9 cellular contexts compared by ENCODE assay signal in genomic region chr2:108377815-108378630, GRCh38. TPM values are rescaled to one million over a fixed set of nuclear protein-coding genes. Genes with fewer than 3 reads are reported as not detected.
DNase-seq lines count a peak whose midpoint lies in the region; ATAC-seq and TF ChIP-seq lines count a peak whose summit lies in the region.
"Had no signal": no experiment of that assay in that cellular context is flagged by ENCODE, and none has a peak within 500 bp of the region (broad histone marks: within the 10 kb centered on the region; RNA-seq: fewer than 3 reads in every experiment).

TSS of gene SULT1C4 (plus strand) at chr2:108377954. CDS start at chr2:108378338, 384 bp downstream.

- no peak for DNase-seq in AG04450 (ENCODE audit: low read depth, low spot score)
- DNase-seq in amygdala (lab: John Stamatoyannopoulos, UW): peak in 33 of 56 donors; percentile 1 to 53 (median 21)
- DNase-seq in right atrium auricular region (ENCODE audit: low spot score): peak; percentile 65
- peak in 37 of 56 donors; percentile 2 to 53 (median 19) for DNase-seq in nucleus accumbens (lab: John Stamatoyannopoulos, UW)
- DNase-seq in activated T-cell treated with anti-CD3 and anti-CD28 coated beads, Interleukin-2, amount 50 U/mL, for 72 hours: no peak
- DNase-seq in Kasumi-1 (lab: John Stamatoyannopoulos, UW): no peak
- DNase-seq in NCI-H1105 treated with DMSO at 0.1 percent for 48 hours (lab: John Stamatoyannopoulos, UW): no peak
- DNase-seq: activated CD4-positive, alpha-beta T cell treated with anti-CD3 and anti-CD28 coated beads for 36 hours had no signal

- no peaks in the 10 kb centered on the region for H3K36me3 Mint-ChIP-seq in activated T-cell treated with anti-CD3 and anti-CD28 coated beads, Interleukin-2, amount 50 U/mL, for 72 hours (ENCODE audit: insufficient read depth in 2 of 2)

- no peak for ATAC-seq in activated T-cell treated with anti-CD3 and anti-CD28 coated beads, Interleukin-2, amount 50 U/mL, for 72 hours (replicated peaks in 1 of 2)
- ATAC-seq in HG03521 (IDR thresholded peaks at IDR 0.05; ENCODE audit: unreplicated experiment): no peak
- ATAC-seq: activated CD4-positive, alpha-beta T cell treated with anti-CD3 and anti-CD28 coated beads for 36 hours had no signal

- H3K36me3 ChIP-seq in right atrium auricular region: no peaks in the 10 kb centered on the region

- H3K27me3 ChIP-seq in AG04450 (ENCODE audit: control insufficient read depth, insufficient read depth, low read length) (no peaks in the 10 kb centered on the region), right atrium auricular region (no peaks in the 10 kb centered on the region)

- peaks cover 6% of the 10 kb centered on the region for H3K4me1 Mint-ChIP-seq in activated T-cell treated with anti-CD3 and anti-CD28 coated beads, Interleukin-2, amount 50 U/mL, for 72 hours (ENCODE audit: low read depth)
- H3K4me1 Mint-ChIP-seq: activated CD4-positive, alpha-beta T cell treated with anti-CD3 and anti-CD28 coated beads for 36 hours had no signal

- CTCF ChIA-PET in AG04450 (lab: Charles Lee): interaction anchor here (0.6 to 1.0 kb wide), 4 partner anchors 26 to 259 kb away, joined by 3 to 4 read pairs (median 3); no protein-coding TSS in a partner anchor

- H3K27ac ChIP-seq in AG04450 (ENCODE audit: low read depth, low read length): peak within 1 kb of the TSS; percentile 32
- H3K27ac ChIP-seq in right atrium auricular region: peak within 1 kb of the TSS; percentile 86 to 92

- POLR2A ChIA-PET in AG04450 (lab: Yijun Ruan, JAX): interaction anchor here (0.6 to 1.2 kb wide), 2 partner anchors 12 to 71 kb away, joined by 3 read pairs; partner anchors contain the start of gene GCC2

- H3K4me3 Mint-ChIP-seq in activated T-cell treated with anti-CD3 and anti-CD28 coated beads, Interleukin-2, amount 50 U/mL, for 72 hours: no peak within 1 kb of the TSS
- H3K4me3 Mint-ChIP-seq: activated CD4-positive, alpha-beta T cell treated with anti-CD3 and anti-CD28 coated beads for 36 hours had no signal

- peaks cover 5% of the 10 kb centered on the region for H3K27me3 Mint-ChIP-seq in activated T-cell treated with anti-CD3 and anti-CD28 coated beads, Interleukin-2, amount 50 U/mL, for 72 hours (ENCODE audit: low read depth)

- TF ChIP-seq CTCF in AG04450 (IDR thresholded peaks at IDR 0.05; ENCODE audit: low read depth, low read length) (no peak), right atrium auricular region (IDR thresholded peaks at IDR 0.05) (no peak)

- no peaks in the 10 kb centered on the region for H3K9me3 Mint-ChIP-seq in activated T-cell treated with anti-CD3 and anti-CD28 coated beads, Interleukin-2, amount 50 U/mL, for 72 hours

- no peak within 1 kb of the TSS for H3K27ac Mint-ChIP-seq in activated T-cell treated with anti-CD3 and anti-CD28 coated beads, Interleukin-2, amount 50 U/mL, for 72 hours
- H3K27ac Mint-ChIP-seq: activated CD4-positive, alpha-beta T cell treated with anti-CD3 and anti-CD28 coated beads for 36 hours had no signal

- H3K4me3 ChIP-seq in AG04450 (ENCODE audit: low read depth, low read length) (peak within 1 kb of the TSS; percentile 14; the same call in 1 of the 2 replicates), right atrium auricular region (peak within 1 kb of the TSS; percentile 51 to 56)

- peaks cover 0 to 24% of the 10 kb centered on the region in 2 donors for H3K4me1 ChIP-seq in right atrium auricular region

- no peaks in the 10 kb centered on the region for H3K9me3 ChIP-seq in AG04450 (ENCODE audit: control insufficient read depth, insufficient read depth, low read length)
- H3K9me3 ChIP-seq in right atrium auricular region: no peaks in the 10 kb centered on the region

RNA-seq across cellular contexts. Expression of gene SULT1C4, which starts in this region (rescaled TPM):
- 4.0 and 4.1 TPM in 2 replicates for polyA plus RNA-seq in AG04450 (2011; rRNA removed)
- 1.7 and 1.9 TPM in 2 replicates for polyA minus RNA-seq in AG04450 (2011; rRNA and poly(A)+ RNA removed)
- 10 to 100 TPM in 1 of 2 donors, 1 to 10 TPM in 1; 9.8 to 16.0 TPM for total RNA-seq in right atrium auricular region
- not detected for total RNA-seq in activated T-cell treated with anti-CD3 and anti-CD28 coated beads, Interleukin-2, amount 50 U/mL, for 72 hours
- total RNA-seq: activated CD4-positive, alpha-beta T cell treated with anti-CD3 and anti-CD28 coated beads for 36 hours had no signal

Comparison
In these comparisons a context has a peak if more than half of its experiments do, and no peak if none do; other contexts are left out.
1. RNA of gene SULT1C4 (total RNA-seq): 9.8 to 16.0 TPM in right atrium auricular region; not detected in activated T-cell treated with anti-CD3 and anti-CD28 coated beads, Interleukin-2, amount 50 U/mL, for 72 hours; every median in the first group is over 10 times any median in the second.
2. DNase-seq: peak in amygdala (33 of 56), right atrium auricular region (single experiment) and nucleus accumbens (37 of 56); none in AG04450 (single experiment), activated T-cell treated with anti-CD3 and anti-CD28 coated beads, Interleukin-2, amount 50 U/mL, for 72 hours (0 of 2), Kasumi-1 (0 of 2) and NCI-H1105 treated with DMSO at 0.1 percent for 48 hours (single experiment).